In the genomic region with DNA sequence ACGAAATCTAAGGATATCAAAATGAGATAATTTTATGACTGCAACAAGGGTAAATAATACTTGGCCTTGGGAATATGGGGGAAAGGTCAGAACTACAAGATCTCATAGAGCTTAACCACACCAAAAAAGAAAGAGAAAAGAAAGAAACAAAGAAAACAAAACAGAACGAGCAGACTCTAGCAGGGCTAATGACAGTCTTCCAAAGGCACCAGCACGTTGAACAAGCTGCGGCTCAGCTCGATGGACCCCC, we compare ENCODE assay signal across 8 cellular contexts. TPM values are rescaled to one million over a fixed set of nuclear protein-coding genes. Genes with fewer than 3 reads are reported as not detected.
DNase-seq lines count a peak whose midpoint lies in the region; ATAC-seq and TF ChIP-seq lines count a peak whose summit lies in the region.

No MANE protein-coding gene starts in this region.

- intact Hi-C loops in A673 (cut with micrococcal nuclease; ENCODE audit: unreplicated experiment) (loop anchor here (2.0 to 10.0 kb wide), 4 partner anchors 52 to 135 kb away; partner anchors contain the start of gene RCL1), lower leg skin (cut with DNase I; ENCODE audit: low total_unique reads) (no loop called here), upper lobe of right lung (cut with DNase I) (no loop called here)

- TF ChIP-seq POLR2A in lower leg skin (IDR thresholded peaks at IDR 0.05): no peak

- peak; percentile 55 for DNase-seq in A673 (ENCODE audit: low spot score)
- peak; percentile 41 for DNase-seq in astrocyte of the spinal cord (ENCODE audit: low read depth, low spot score)
- no peak for DNase-seq in lower leg skin (ENCODE audit: low spot score in 2 of 2)
- no peak for DNase-seq in upper lobe of right lung
- no peak for DNase-seq in Ammon's horn (ENCODE audit: low spot score)

- H3K4me1 ChIP-seq in A673 (ENCODE audit: insufficient read depth, low read length, poor library complexity, severe bottlenecking) (peaks cover 19% of the 10 kb centered on the region), HEK293 (ENCODE audit: control insufficient read depth, insufficient read depth, low read length) (no peaks in the 10 kb centered on the region), upper lobe of right lung (peaks cover 21% of the 10 kb centered on the region)

- POLR2A ChIA-PET in A673 (lab: Charles Lee; ENCODE audit: low non-redundant PET): no interaction called here
- POLR2A ChIA-PET in HEK293 (lab: Yijun Ruan, JAX): interaction anchor here (0.5 to 2.4 kb wide), 13 partner anchors 9 to 900 kb away, joined by 3 to 10 read pairs (median 6); partner anchors contain the start of genes CDC37L1, JAK2, PLPP6 and RCL1

- CTCF ChIA-PET in A673 (lab: Charles Lee): interaction anchor here (0.7 kb wide), 1 partner anchor 9 kb away, joined by 3 read pairs; no protein-coding TSS in a partner anchor
- CTCF ChIA-PET in HEK293 (lab: Yijun Ruan, JAX): interaction anchor here (0.6 to 0.9 kb wide), 6 partner anchors 11 to 1740 kb away, joined by 3 to 5 read pairs (median 3); no protein-coding TSS in a partner anchor

- H3K9me3 ChIP-seq in A673 (ENCODE audit: low read depth, low read length, poor library complexity, severe bottlenecking) (no peaks in the 10 kb centered on the region), HEK293 (ENCODE audit: control insufficient read depth, insufficient read depth, low read depth, low read length) (no peaks in the 10 kb centered on the region), upper lobe of right lung (no peaks in the 10 kb centered on the region)

- no peak for TF ChIP-seq CTCF in A673 (conservative IDR thresholded peaks at IDR 0.05; ENCODE audit: low read depth, low read length)
- no peak for TF ChIP-seq CTCF in HEK293 (tag by site-specific recombination; IDR thresholded peaks at IDR 0.05)
- TF ChIP-seq CTCF in astrocyte of the spinal cord (IDR thresholded peaks at IDR 0.05; ENCODE audit: low read depth, low read length): no peak
- no peak for TF ChIP-seq CTCF in lower leg skin (IDR thresholded peaks at IDR 0.05)
- TF ChIP-seq CTCF in upper lobe of right lung (IDR thresholded peaks at IDR 0.05): no peak

- in situ Hi-C loops in astrocyte of the spinal cord (cut with HindIII; ENCODE audit: low sequenced_read_pairs): no loop called here

- H3K27me3 ChIP-seq in A673 (replicated peaks; ENCODE audit: insufficient read depth, low read depth, low read length, poor library complexity) (no peaks in the 10 kb centered on the region), upper lobe of right lung (no peaks in the 10 kb centered on the region)

- TSS peak; percentile 66 for BruUV-seq in A673 (replicated peaks; lab: Mats Ljungman, UMichigan)

- no peaks in the 10 kb centered on the region for H3K36me3 ChIP-seq in A673 (ENCODE audit: insufficient read depth, low read length, poor library complexity, severe bottlenecking)
- no peaks in the 10 kb centered on the region; a peak in 1 of 3 replicates for H3K36me3 ChIP-seq in HEK293 (ENCODE audit: control insufficient read depth in 2 of 2, insufficient read depth in 1 of 2, low read length in 2 of 2)
- no peaks in the 10 kb centered on the region for H3K36me3 ChIP-seq in upper lobe of right lung

- H3K4me3 ChIP-seq in A673 (ENCODE audit: low read depth, low read length, poor library complexity, severe bottlenecking) (peak overlapping the region; percentile 98), HEK293 (ENCODE audit: low read depth, low read length) (peak overlapping the region; percentile 86), astrocyte of the spinal cord (ENCODE audit: low read depth, low read length) (peak overlapping the region; percentile 77), lower leg skin (ENCODE audit: low read depth, poor library complexity, severe bottlenecking) (peak overlapping the region; percentile 58), upper lobe of right lung (peak overlapping the region; percentile 72)

- H3K27ac ChIP-seq in A673 (ENCODE audit: low read depth, low read length, poor library complexity, severe bottlenecking) (peak overlapping the region; percentile 93), HEK293 (ENCODE audit: extremely low read depth, low read depth, low read length) (peak overlapping the region; percentile 89), upper lobe of right lung (peak overlapping the region; percentile 88)

- WGBS in lower leg skin, 2 donors: 0 to 1% methylated on average over 5 of the region's 5 CpGs

- ATAC-seq in upper lobe of right lung (no peak), GM18861 (IDR thresholded peaks at IDR 0.05; ENCODE audit: unreplicated experiment) (no peak), HG03139 (IDR thresholded peaks at IDR 0.05; ENCODE audit: unreplicated experiment) (no peak)

TF ChIP-seq in HEK293, 187 proteins besides CTCF, POLR2A, EP300 and RAD21:
- TF ChIP-seq PRDM10 (tag by site-specific recombination; IDR thresholded peaks at IDR 0.05) (peak; percentile 48), GLIS1 (tag by site-specific recombination; IDR thresholded peaks at IDR 0.05) (peak; percentile 34; the same call in 1 of the 2 replicates), IKZF3 (tag by site-specific recombination; IDR thresholded peaks at IDR 0.05) (no peak), ZNF548 (tag by site-specific recombination; IDR thresholded peaks at IDR 0.05) (no peak), ZNF366 (tag by site-specific recombination; conservative IDR thresholded peaks at IDR 0.05) (0 out of 2 replicates have a peak, but pooled peaks have one; percentile 20), PRDM1 (tag by site-specific recombination; IDR thresholded peaks at IDR 0.05) (peak; percentile 53; the same call in 1 of the 2 replicates), ZNF398 (tag by site-specific recombination; IDR thresholded peaks at IDR 0.05) (no peak)

RNA-seq across cellular contexts. Expression of gene AK3, which starts 0.7 kb away (rescaled TPM):
- total RNA-seq in A673 (2021) (93.1 and 93.6 TPM in 2 replicates), lower leg skin (100 to 1,000 TPM in 1 of 4 donors, 10 to 100 TPM in 3; 81.3 to 102 (median 92.9) TPM), upper lobe of right lung (44.2 TPM)

RNA-seq across cellular contexts. Expression of gene RCL1, which starts 52.4 kb away (rescaled TPM):
- 29.1 and 31.2 TPM in 2 replicates for total RNA-seq in A673 (2021)
- 10 to 100 TPM; 30.8 to 54.8 (median 38.4) TPM for total RNA-seq in lower leg skin
- total RNA-seq in upper lobe of right lung: 19.6 TPM

Comparison
In these comparisons a context has a peak if more than half of its experiments do, and no peak if none do; other contexts are left out.
1. DNase-seq: peak in A673 (single experiment) and astrocyte of the spinal cord (single experiment); none in lower leg skin (0 of 2), upper lobe of right lung (single experiment) and Ammon's horn (single experiment).
2. Peak in every context shown above with its lines, with median percentiles within 50 percentile points of each other: H3K27ac ChIP-seq and H3K4me3 ChIP-seq.